20 cellular contexts compared by ENCODE assay signal in the genomic region with DNA sequence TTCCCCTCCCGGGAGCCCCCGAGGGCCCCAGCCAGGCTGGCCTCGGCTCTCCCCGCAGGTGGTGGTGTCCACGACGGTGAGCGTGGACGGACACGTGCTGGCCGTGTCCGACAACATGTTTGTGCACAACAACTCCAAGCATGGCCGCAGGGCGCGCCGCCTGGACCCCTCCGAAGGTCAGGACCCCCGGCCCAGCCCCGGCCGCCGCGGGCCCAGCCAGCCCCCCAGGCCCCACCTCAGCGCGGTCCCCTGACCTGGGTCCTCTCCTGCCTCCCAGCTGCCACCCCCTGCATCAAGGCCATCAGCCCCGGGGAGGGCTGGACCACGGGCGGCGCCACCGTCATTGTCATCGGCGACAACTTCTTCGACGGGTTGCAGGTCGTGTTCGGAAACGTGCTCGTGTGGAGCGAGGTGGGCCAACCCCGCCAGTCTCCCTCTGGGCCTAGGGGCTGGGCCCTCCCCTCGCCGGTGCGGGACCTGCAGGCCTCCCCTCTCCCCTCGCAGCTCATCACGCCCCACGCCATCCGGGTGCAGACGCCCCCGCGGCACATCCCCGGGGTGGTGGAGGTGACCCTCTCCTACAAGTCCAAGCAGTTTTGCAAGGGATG. TPM values are rescaled to one million over a fixed set of nuclear protein-coding genes. Genes with fewer than 3 reads are reported as not detected.
A peak's percentile ranks its signal among the peaks of the same experiment; 100 is the strongest.
DNase-seq lines count a peak whose midpoint lies in the region; ATAC-seq and TF ChIP-seq lines count a peak whose summit lies in the region.
"Had no signal": no experiment of that assay in that cellular context is flagged by ENCODE, and none has a peak within 500 bp of the region (broad histone marks: within the 10 kb centered on the region; RNA-seq: fewer than 3 reads in every experiment).

No MANE protein-coding gene starts in this region.

- no peak overlapping the region for H3K4me3 Mint-ChIP-seq in activated CD4-positive, alpha-beta memory T cell treated with anti-CD3 and anti-CD28 coated beads, Interleukin-2, amount 10 ng/mL, durations not matched to agents 7 days and 5 days
- no peak overlapping the region for H3K4me3 Mint-ChIP-seq in activated CD4-positive, alpha-beta memory T cell treated with anti-CD3 and anti-CD28 coated beads for 36 hours
- H3K4me3 Mint-ChIP-seq in activated CD8-positive, alpha-beta T cell treated with anti-CD3 and anti-CD28 coated beads for 36 hours: no peak overlapping the region

- peaks cover 87% of the 10 kb centered on the region for H3K4me1 ChIP-seq in Karpas-422 (ENCODE audit: low read length)
- peaks cover 21% of the 10 kb centered on the region for H3K4me1 ChIP-seq in iPS-18a (ENCODE audit: control insufficient read depth, low read depth, low read length)
- peaks cover 0 to 37% (median 31%) of the 10 kb centered on the region in 4 donors for H3K4me1 ChIP-seq in sigmoid colon

- H3K9me2 ChIP-seq in Karpas-422 (replicated peaks; ENCODE audit: insufficient read depth, low read length): no peaks in the 10 kb centered on the region

- CTCF ChIA-PET in activated CD4-positive, alpha-beta memory T cell treated with anti-CD3 and anti-CD28 coated beads, Interleukin-2, amount 10 ng/mL, durations not matched to agents 7 days and 5 days (lab: Charles Lee): no interaction called here
- CTCF ChIA-PET in activated CD4-positive, alpha-beta memory T cell treated with anti-CD3 and anti-CD28 coated beads for 36 hours (lab: Charles Lee): interaction anchor here (0.6 kb wide), 1 partner anchor 27 kb away, joined by 3 read pairs; no protein-coding TSS in a partner anchor
- CTCF ChIA-PET in activated CD8-positive, alpha-beta T cell treated with anti-CD3 and anti-CD28 coated beads for 36 hours (lab: Charles Lee): interaction anchor here (1.1 kb wide), 1 partner anchor 62 kb away, joined by 3 read pairs; no protein-coding TSS in a partner anchor

- no peak overlapping the region for H2AFZ ChIP-seq in Karpas-422 (ENCODE audit: low read length)

- WGBS in sigmoid colon, 2 donors: 42 to 54% methylated on average over 49 of the region's 49 CpGs

- H3K27me3 ChIP-seq in Karpas-422 (ENCODE audit: low read length): no peaks in the 10 kb centered on the region
- H3K27me3 ChIP-seq in iPS-18a (ENCODE audit: control insufficient read depth, insufficient read depth, low read length): peaks cover 94% of the 10 kb centered on the region
- H3K27me3 ChIP-seq in sigmoid colon: peaks cover 2 to 35% (median 24%) of the 10 kb centered on the region in 3 donors

- H3K9me3 ChIP-seq in Karpas-422 (ENCODE audit: low read length): no peaks in the 10 kb centered on the region
- no peaks in the 10 kb centered on the region for H3K9me3 ChIP-seq in iPS-18a (ENCODE audit: control insufficient read depth, low read depth, low read length)
- H3K9me3 ChIP-seq in sigmoid colon: no peaks in the 10 kb centered on the region
- H3K9me3 ChIP-seq: BLaER1 treated with 17β-estradiol and CSF1 and Interleukin-3, amounts not matched to agents 10 nM and 100 nM had no signal

- peak overlapping the region; percentile 73 for H3K9ac ChIP-seq in Karpas-422 (ENCODE audit: low read length)
- no peak overlapping the region for H3K9ac ChIP-seq in iPS-18a (ENCODE audit: low read length)
- H3K9ac ChIP-seq: BLaER1 treated with 17β-estradiol and CSF1 and Interleukin-3, amounts not matched to agents 10 nM and 100 nM; KMS-11 had no signal

- POLR2A ChIA-PET in activated CD4-positive, alpha-beta memory T cell treated with anti-CD3 and anti-CD28 coated beads, Interleukin-2, amount 10 ng/mL, durations not matched to agents 7 days and 5 days (lab: Charles Lee): no interaction called here
- POLR2A ChIA-PET in activated CD4-positive, alpha-beta memory T cell treated with anti-CD3 and anti-CD28 coated beads for 36 hours (lab: Charles Lee): interaction anchor here (0.8 kb wide), 1 partner anchor 20 kb away, joined by 3 read pairs; no protein-coding TSS in a partner anchor
- POLR2A ChIA-PET in activated CD8-positive, alpha-beta T cell treated with anti-CD3 and anti-CD28 coated beads for 36 hours (lab: Charles Lee): interaction anchor here (1.4 kb wide), 2 partner anchors 20 to 53 kb away, joined by 4 read pairs; no protein-coding TSS in a partner anchor

- H3K27ac ChIP-seq in Karpas-422 (ENCODE audit: low read length) (peak overlapping the region; percentile 95), iPS-18a (ENCODE audit: low read length) (no peak overlapping the region), sigmoid colon (no peak overlapping the region)
- H3K27ac ChIP-seq: BLaER1 treated with 17β-estradiol and CSF1 and Interleukin-3, amounts not matched to agents 10 nM and 100 nM; KMS-11 had no signal

- no peak for TF ChIP-seq EP300 in sigmoid colon (IDR thresholded peaks at IDR 0.05)

- TF ChIP-seq POLR2A in sigmoid colon (IDR thresholded peaks at IDR 0.05): no peak

- peak; percentile 9 for DNase-seq in activated CD4-positive, alpha-beta memory T cell treated with anti-CD3 and anti-CD28 coated beads, Interleukin-2, amount 10 ng/mL, durations not matched to agents 7 days and 5 days
- no peak for DNase-seq in activated CD4-positive, alpha-beta memory T cell treated with anti-CD3 and anti-CD28 coated beads for 36 hours
- no peak for DNase-seq in Karpas-422
- DNase-seq in sigmoid colon: peak; percentile 68
- DNase-seq in activated CD8-positive, alpha-beta T cell treated with anti-CD3 and anti-CD28 coated beads for 36 hours: no peak
- DNase-seq in cortex of kidney (lab: John Stamatoyannopoulos, UW): no peak
- no peak for DNase-seq in SW 1271 (lab: John Stamatoyannopoulos, UW)
- DNase-seq: 8988T, DMS153, EL, MM.1S, NCI-H187 treated with DMSO at 0.1 percent for 48 hours, NCI-H2171 treated with DMSO at 0.1 percent for 48 hours, NCI-H510A, SIG-M5 had no signal

- H3K27ac Mint-ChIP-seq in activated CD4-positive, alpha-beta memory T cell treated with anti-CD3 and anti-CD28 coated beads, Interleukin-2, amount 10 ng/mL, durations not matched to agents 7 days and 5 days: no peak overlapping the region
- no peak overlapping the region for H3K27ac Mint-ChIP-seq in activated CD4-positive, alpha-beta memory T cell treated with anti-CD3 and anti-CD28 coated beads for 36 hours
- H3K27ac Mint-ChIP-seq in activated CD8-positive, alpha-beta T cell treated with anti-CD3 and anti-CD28 coated beads for 36 hours: no peak overlapping the region

- H3K9me3 Mint-ChIP-seq in activated CD4-positive, alpha-beta memory T cell treated with anti-CD3 and anti-CD28 coated beads, Interleukin-2, amount 10 ng/mL, durations not matched to agents 7 days and 5 days: no peaks in the 10 kb centered on the region
- H3K9me3 Mint-ChIP-seq in activated CD4-positive, alpha-beta memory T cell treated with anti-CD3 and anti-CD28 coated beads for 36 hours: no peaks in the 10 kb centered on the region
- H3K9me3 Mint-ChIP-seq in activated CD8-positive, alpha-beta T cell treated with anti-CD3 and anti-CD28 coated beads for 36 hours: no peaks in the 10 kb centered on the region

- H3K4me3 ChIP-seq in Karpas-422 (ENCODE audit: low read length) (peak overlapping the region; percentile 46; the same call in 1 of the 2 replicates), iPS-18a (ENCODE audit: low read length) (peak overlapping the region; percentile 61), sigmoid colon (no peak overlapping the region)
- H3K4me3 ChIP-seq: BLaER1 treated with 17β-estradiol and CSF1 and Interleukin-3, amounts not matched to agents 10 nM and 100 nM; GM12878 had no signal

- H4K20me1 ChIP-seq in Karpas-422 (ENCODE audit: insufficient read depth, low read depth, low read length): no peaks in the 10 kb centered on the region

- no peaks in the 10 kb centered on the region for H3K36me3 Mint-ChIP-seq in activated CD4-positive, alpha-beta memory T cell treated with anti-CD3 and anti-CD28 coated beads, Interleukin-2, amount 10 ng/mL, durations not matched to agents 7 days and 5 days (ENCODE audit: low read depth)
- no peaks in the 10 kb centered on the region for H3K36me3 Mint-ChIP-seq in activated CD4-positive, alpha-beta memory T cell treated with anti-CD3 and anti-CD28 coated beads for 36 hours
- no peaks in the 10 kb centered on the region for H3K36me3 Mint-ChIP-seq in activated CD8-positive, alpha-beta T cell treated with anti-CD3 and anti-CD28 coated beads for 36 hours (ENCODE audit: low read depth)

- intact Hi-C loops in activated CD4-positive, alpha-beta memory T cell treated with anti-CD3 and anti-CD28 coated beads for 36 hours (cut with micrococcal nuclease): no loop called here
- intact Hi-C loops in sigmoid colon (cut with DNase I): no loop called here
- intact Hi-C loops in activated CD8-positive, alpha-beta T cell treated with anti-CD3 and anti-CD28 coated beads for 36 hours (cut with micrococcal nuclease): no loop called here

- H3K79me2 ChIP-seq in Karpas-422 (ENCODE audit: low read length): no peaks in the 10 kb centered on the region

- H3K36me3 ChIP-seq in Karpas-422 (ENCODE audit: insufficient read depth, low read length) (no peaks in the 10 kb centered on the region), iPS-18a (ENCODE audit: control insufficient read depth, low read depth, low read length) (no peaks in the 10 kb centered on the region), sigmoid colon (no peaks in the 10 kb centered on the region)
- H3K36me3 ChIP-seq: BLaER1 treated with 17β-estradiol and CSF1 and Interleukin-3, amounts not matched to agents 10 nM and 100 nM had no signal

- peak overlapping the region; percentile 67 for H3K4me2 ChIP-seq in Karpas-422 (ENCODE audit: low read depth, low read length, poor library complexity, severe bottlenecking)
- H3K4me2 ChIP-seq: BLaER1 treated with 17β-estradiol and CSF1 and Interleukin-3, amounts not matched to agents 10 nM and 100 nM; KMS-11 had no signal

- TF ChIP-seq CTCF in sigmoid colon (IDR thresholded peaks at IDR 0.05): no peak
- TF ChIP-seq CTCF in activated CD8-positive, alpha-beta T cell treated with anti-CD3 and anti-CD28 coated beads for 36 hours (IDR thresholded peaks at IDR 0.05): no peak

- H3K4me1 Mint-ChIP-seq in activated CD4-positive, alpha-beta memory T cell treated with anti-CD3 and anti-CD28 coated beads, Interleukin-2, amount 10 ng/mL, durations not matched to agents 7 days and 5 days: peaks cover 26% of the 10 kb centered on the region
- peaks cover 34% of the 10 kb centered on the region for H3K4me1 Mint-ChIP-seq in activated CD4-positive, alpha-beta memory T cell treated with anti-CD3 and anti-CD28 coated beads for 36 hours (ENCODE audit: low read depth)
- peaks cover 33% of the 10 kb centered on the region for H3K4me1 Mint-ChIP-seq in activated CD8-positive, alpha-beta T cell treated with anti-CD3 and anti-CD28 coated beads for 36 hours (ENCODE audit: low read depth)

- H3K27me3 Mint-ChIP-seq in activated CD4-positive, alpha-beta memory T cell treated with anti-CD3 and anti-CD28 coated beads, Interleukin-2, amount 10 ng/mL, durations not matched to agents 7 days and 5 days: peaks cover 51% of the 10 kb centered on the region
- H3K27me3 Mint-ChIP-seq in activated CD4-positive, alpha-beta memory T cell treated with anti-CD3 and anti-CD28 coated beads for 36 hours: peaks cover 23% of the 10 kb centered on the region
- peaks cover 24% of the 10 kb centered on the region for H3K27me3 Mint-ChIP-seq in activated CD8-positive, alpha-beta T cell treated with anti-CD3 and anti-CD28 coated beads for 36 hours

- ATAC-seq in activated CD8-positive, alpha-beta T cell treated with anti-CD3 and anti-CD28 coated beads for 36 hours: no peak

RNA-seq across cellular contexts. Expression of gene CPXM1, which starts 51.0 kb away (rescaled TPM):
- under 1 TPM; 0.20 to 0.33 TPM for total RNA-seq in activated CD4-positive, alpha-beta memory T cell treated with anti-CD3 and anti-CD28 coated beads, Interleukin-2, amount 10 ng/mL, durations not matched to agents 7 days and 5 days
- 1 to 10 TPM; 2.3 to 2.9 TPM for total RNA-seq in activated CD4-positive, alpha-beta memory T cell treated with anti-CD3 and anti-CD28 coated beads for 36 hours
- total RNA-seq in Karpas-422 (2014; rRNA removed; shearing (Covaris generic); ENCODE audit: low replicate concordance): not detected in 2 replicates
- 1 to 10 TPM in 3 of 4 donors, under 1 TPM in 1; 0.54 to 10.0 (median 1.8) TPM for total RNA-seq in sigmoid colon
- 1 to 10 TPM in 2 of 3 donors, under 1 TPM in 1; 0.69 to 7.2 (median 1.2) TPM for polyA plus RNA-seq in sigmoid colon
- 1 to 10 TPM; 2.0 to 2.9 TPM for total RNA-seq in activated CD8-positive, alpha-beta T cell treated with anti-CD3 and anti-CD28 coated beads for 36 hours
- total RNA-seq: RPMI7951 had no signal

RNA-seq across cellular contexts. Expression of gene EBF4, which starts 56.9 kb away (rescaled TPM):
- total RNA-seq in activated CD4-positive, alpha-beta memory T cell treated with anti-CD3 and anti-CD28 coated beads, Interleukin-2, amount 10 ng/mL, durations not matched to agents 7 days and 5 days: 1 to 10 TPM; 2.7 to 2.9 TPM
- total RNA-seq in activated CD4-positive, alpha-beta memory T cell treated with anti-CD3 and anti-CD28 coated beads for 36 hours: 1 to 10 TPM; 5.9 to 6.6 TPM
- total RNA-seq in Karpas-422 (2014; rRNA removed; shearing (Covaris generic); ENCODE audit: low replicate concordance): 6.5 and 12.8 TPM in 2 replicates
- total RNA-seq in sigmoid colon: 10 to 100 TPM; 14.8 to 37.5 (median 30.8) TPM
- polyA plus RNA-seq in sigmoid colon: 1 to 10 TPM; 1.2 to 4.6 (median 1.2) TPM
- 1 to 10 TPM; 1.1 to 1.2 TPM for total RNA-seq in activated CD8-positive, alpha-beta T cell treated with anti-CD3 and anti-CD28 coated beads for 36 hours
- total RNA-seq: RPMI7951 had no signal
- polyA plus RNA-seq: GM12878 had no signal

Comparison
In these comparisons a context has a peak if more than half of its experiments do, and no peak if none do; other contexts are left out.
1. DNase-seq: peak in activated CD4-positive, alpha-beta memory T cell treated with anti-CD3 and anti-CD28 coated beads, Interleukin-2, amount 10 ng/mL, durations not matched to agents 7 days and 5 days (single experiment) and sigmoid colon (single experiment); none in activated CD4-positive, alpha-beta memory T cell treated with anti-CD3 and anti-CD28 coated beads for 36 hours (single experiment), Karpas-422 (single experiment), activated CD8-positive, alpha-beta T cell treated with anti-CD3 and anti-CD28 coated beads for 36 hours (single experiment), cortex of kidney (single experiment) and SW 1271 (0 of 2).
2. H3K4me3 ChIP-seq: peak in Karpas-422 (single experiment) and iPS-18a (single experiment); none in sigmoid colon (0 of 4).